In genomic region chr9:128456613-128457061, GRCh38 we compare ENCODE assay signal across 8 cellular contexts. TPM values are rescaled to one million over a fixed set of nuclear protein-coding genes. Genes with fewer than 3 reads are reported as not detected.
DNase-seq lines count a peak whose midpoint lies in the region; ATAC-seq, FAIRE-seq and TF ChIP-seq lines count a peak whose summit lies in the region.

No MANE protein-coding gene starts in this region.

- H3K27ac ChIP-seq in Peyer's patch (peak overlapping the region; percentile 78 to 96 (median 84)), fibroblast of lung (ENCODE audit: insufficient read depth, low read length) (peak overlapping the region; percentile 90)

- peaks cover 27% of the 10 kb centered on the region for H3K4me1 Mint-ChIP-seq in activated T-cell treated with anti-CD3 and anti-CD28 coated beads, Interleukin-2, amount 50 U/mL, for 72 hours (ENCODE audit: low read depth)
- peaks cover 12 to 23% of the 10 kb centered on the region in 2 donors for H3K4me1 Mint-ChIP-seq in natural killer cell treated with Interleukin-12 subunit alpha and Interleukin-12 subunit beta and Interleukin-15 and Interleukin-18, amount 100 ng/mL, for 72 hours (ENCODE audit: low read depth in 2 of 2)

- no peak for TF ChIP-seq CTCF in D721Med (IDR thresholded peaks at IDR 0.05; ENCODE audit: insufficient read depth, missing control alignments)
- no peak for TF ChIP-seq CTCF in Peyer's patch (IDR thresholded peaks at IDR 0.05)
- TF ChIP-seq CTCF in fibroblast of lung (conservative IDR thresholded peaks at IDR 0.05 in 1 of 2, IDR thresholded peaks at IDR 0.05 in 1 of 2; ENCODE audit: low read depth in 1 of 2, low read length in 2 of 2): no peak

- peaks cover 0 to 7% (median 3%) of the 10 kb centered on the region in 4 donors for H3K4me1 ChIP-seq in Peyer's patch
- H3K4me1 ChIP-seq in fibroblast of lung (ENCODE audit: control insufficient read depth, extremely low read depth, insufficient read depth, low read length): peaks cover 9% of the 10 kb centered on the region

- DNase-seq in D721Med (ENCODE audit: insufficient read length, low spot score): peak; percentile 86
- DNase-seq in HuH-7 (ENCODE audit: low spot score): peak; percentile 80
- peak; percentile 74 to 82 (median 74) for DNase-seq in Peyer's patch
- peak; percentile 78 to 85 for DNase-seq in activated T-cell treated with anti-CD3 and anti-CD28 coated beads, Interleukin-2, amount 50 U/mL, for 72 hours
- DNase-seq in fibroblast of lung (ENCODE audit: low read depth in 2 of 2): peak; percentile 67 to 72
- peak; percentile 85 for DNase-seq in natural killer cell treated with Interleukin-12 subunit alpha and Interleukin-12 subunit beta and Interleukin-15 and Interleukin-18, amount 100 ng/mL, for 72 hours (ENCODE audit: low spot score)
- peak; percentile 48 to 77 (median 60) for DNase-seq in stimulated activated naive CD4-positive, alpha-beta T cell (lab: John Stamatoyannopoulos, UW)

- no peaks in the 10 kb centered on the region for H3K9me3 ChIP-seq in Peyer's patch
- H3K9me3 ChIP-seq in fibroblast of lung (ENCODE audit: control insufficient read depth, insufficient read depth, low read depth, low read length): no peaks in the 10 kb centered on the region

- H3K36me3 ChIP-seq in Peyer's patch (peaks cover 0 to 22% (median 0%) of the 10 kb centered on the region in 3 donors), fibroblast of lung (ENCODE audit: control insufficient read depth, insufficient read depth, low read length) (peaks cover 5% of the 10 kb centered on the region)

- no peaks in the 10 kb centered on the region for H4K20me1 ChIP-seq in fibroblast of lung (ENCODE audit: control insufficient read depth, extremely low read depth, insufficient read depth, low read length)

- no peaks in the 10 kb centered on the region for H3K9me3 Mint-ChIP-seq in activated T-cell treated with anti-CD3 and anti-CD28 coated beads, Interleukin-2, amount 50 U/mL, for 72 hours
- no peaks in the 10 kb centered on the region for H3K9me3 Mint-ChIP-seq in natural killer cell treated with Interleukin-12 subunit alpha and Interleukin-12 subunit beta and Interleukin-15 and Interleukin-18, amount 100 ng/mL, for 72 hours

- peak; percentile 59 for ATAC-seq in GM21515 (IDR thresholded peaks at IDR 0.05; ENCODE audit: unreplicated experiment)
- peak; percentile 71 to 76 for ATAC-seq in activated T-cell treated with anti-CD3 and anti-CD28 coated beads, Interleukin-2, amount 50 U/mL, for 72 hours (replicated peaks in 1 of 2)
- peak; percentile 80 to 86 for ATAC-seq in natural killer cell treated with Interleukin-12 subunit alpha and Interleukin-12 subunit beta and Interleukin-15 and Interleukin-18, amount 100 ng/mL, for 72 hours

- H3K9ac ChIP-seq in fibroblast of lung (ENCODE audit: insufficient read depth, low read length): peak overlapping the region; percentile 86

- peaks cover 8% of the 10 kb centered on the region for H3K79me2 ChIP-seq in fibroblast of lung (ENCODE audit: control insufficient read depth, insufficient read depth, low read length)

- H3K4me2 ChIP-seq in fibroblast of lung (ENCODE audit: extremely low read depth, insufficient read depth, low read length): peak overlapping the region; percentile 82

- H3K27ac Mint-ChIP-seq in activated T-cell treated with anti-CD3 and anti-CD28 coated beads, Interleukin-2, amount 50 U/mL, for 72 hours: peak overlapping the region; percentile 62
- peak overlapping the region; percentile 79 to 89 for H3K27ac Mint-ChIP-seq in natural killer cell treated with Interleukin-12 subunit alpha and Interleukin-12 subunit beta and Interleukin-15 and Interleukin-18, amount 100 ng/mL, for 72 hours

- H3K27me3 ChIP-seq in Peyer's patch (no peaks in the 10 kb centered on the region), fibroblast of lung (ENCODE audit: control insufficient read depth, insufficient read depth, low read length) (peaks cover 3% of the 10 kb centered on the region)

- peak overlapping the region; percentile 82 for H2AFZ ChIP-seq in fibroblast of lung (ENCODE audit: low read length)

- no peaks in the 10 kb centered on the region for H3K27me3 Mint-ChIP-seq in activated T-cell treated with anti-CD3 and anti-CD28 coated beads, Interleukin-2, amount 50 U/mL, for 72 hours (ENCODE audit: low read depth)
- H3K27me3 Mint-ChIP-seq in natural killer cell treated with Interleukin-12 subunit alpha and Interleukin-12 subunit beta and Interleukin-15 and Interleukin-18, amount 100 ng/mL, for 72 hours: no peaks in the 10 kb centered on the region

- no peak for TF ChIP-seq POLR2A in Peyer's patch (IDR thresholded peaks at IDR 0.05)

- H3K4me3 ChIP-seq in Peyer's patch (peak overlapping the region; percentile 64 to 99 (median 86)), fibroblast of lung (replicated peaks in 1 of 4; ENCODE audit: control extremely low read depth in 1 of 4, insufficient read depth in 1 of 4, low read depth in 3 of 4, low read length in 4 of 4) (peak overlapping the region; percentile 60 to 92 (median 80))

- H3K36me3 Mint-ChIP-seq in activated T-cell treated with anti-CD3 and anti-CD28 coated beads, Interleukin-2, amount 50 U/mL, for 72 hours (ENCODE audit: insufficient read depth in 2 of 2): peaks cover 5 to 6% of the 10 kb centered on the region in 2 donors
- H3K36me3 Mint-ChIP-seq in natural killer cell treated with Interleukin-12 subunit alpha and Interleukin-12 subunit beta and Interleukin-15 and Interleukin-18, amount 100 ng/mL, for 72 hours: no peaks in the 10 kb centered on the region

- peak overlapping the region; percentile 84 to 88 for H3K4me3 Mint-ChIP-seq in activated T-cell treated with anti-CD3 and anti-CD28 coated beads, Interleukin-2, amount 50 U/mL, for 72 hours
- H3K4me3 Mint-ChIP-seq in natural killer cell treated with Interleukin-12 subunit alpha and Interleukin-12 subunit beta and Interleukin-15 and Interleukin-18, amount 100 ng/mL, for 72 hours: peak overlapping the region; percentile 96

- FAIRE-seq in D721Med (lab: Jason Lieb, UNC): no peak

RNA-seq across cellular contexts. Expression of gene ODF2, which starts 0.8 kb away (rescaled TPM):
- total RNA-seq in Peyer's patch (10 to 100 TPM in 3 of 4 donors, 1 to 10 TPM in 1; 8.4 to 83.3 (median 25.7) TPM), fibroblast of lung (17.7 and 20.6 TPM in 2 replicates)
- total RNA-seq in activated T-cell treated with anti-CD3 and anti-CD28 coated beads, Interleukin-2, amount 50 U/mL, for 72 hours: 10 to 100 TPM; 64.8 to 87.3 TPM
- polyA plus RNA-seq in fibroblast of lung: 10.2 and 16.7 TPM in 2 replicates
- polyA plus RNA-seq in fibroblast of lung (2012): 15.2 and 24.3 TPM in 2 replicates
- 18.4 and 20.9 TPM in 2 replicates for polyA minus RNA-seq in fibroblast of lung (ENCODE audit: low replicate concordance)
- total RNA-seq in natural killer cell treated with Interleukin-12 subunit alpha and Interleukin-12 subunit beta and Interleukin-15 and Interleukin-18, amount 100 ng/mL, for 72 hours: 10 to 100 TPM; 55.4 to 95.2 TPM

RNA-seq across cellular contexts. Expression of gene CERCAM, which starts 36.0 kb away (rescaled TPM):
- total RNA-seq in Peyer's patch: 10 to 100 TPM in 1 of 4 donors, 1 to 10 TPM in 3; 3.3 to 16.5 (median 5.9) TPM
- total RNA-seq in activated T-cell treated with anti-CD3 and anti-CD28 coated beads, Interleukin-2, amount 50 U/mL, for 72 hours: 1 to 10 TPM; 2.7 to 5.9 TPM
- 44.9 and 64.2 TPM in 2 replicates for total RNA-seq in fibroblast of lung
- polyA plus RNA-seq in fibroblast of lung: 56.9 and 90.5 TPM in 2 replicates
- 62.3 and 96.2 TPM in 2 replicates for polyA plus RNA-seq in fibroblast of lung (2012)
- polyA minus RNA-seq in fibroblast of lung (ENCODE audit: low replicate concordance): 54.4 and 94.8 TPM in 2 replicates
- total RNA-seq in natural killer cell treated with Interleukin-12 subunit alpha and Interleukin-12 subunit beta and Interleukin-15 and Interleukin-18, amount 100 ng/mL, for 72 hours: 1 to 10 TPM; 7.4 TPM

RNA-seq across cellular contexts. Expression of gene GLE1, which starts 47.9 kb away (rescaled TPM):
- total RNA-seq in Peyer's patch (10 to 100 TPM; 27.0 to 55.3 (median 28.3) TPM), fibroblast of lung (22.1 and 23.6 TPM in 2 replicates)
- 10 to 100 TPM; 45.8 to 59.0 TPM for total RNA-seq in activated T-cell treated with anti-CD3 and anti-CD28 coated beads, Interleukin-2, amount 50 U/mL, for 72 hours
- polyA plus RNA-seq in fibroblast of lung: 14.7 and 26.7 TPM in 2 replicates
- 11.6 and 21.1 TPM in 2 replicates for polyA plus RNA-seq in fibroblast of lung (2012)
- 13.9 and 14.0 TPM in 2 replicates for polyA minus RNA-seq in fibroblast of lung (ENCODE audit: low replicate concordance)
- 10 to 100 TPM; 40.6 to 41.9 TPM for total RNA-seq in natural killer cell treated with Interleukin-12 subunit alpha and Interleukin-12 subunit beta and Interleukin-15 and Interleukin-18, amount 100 ng/mL, for 72 hours

Comparison
In these comparisons a context has a peak if more than half of its experiments do, and no peak if none do; other contexts are left out.
1. Peak in every context shown above with its lines: DNase-seq, ATAC-seq, H3K4me3 ChIP-seq and H3K27ac ChIP-seq.